33 cellular contexts compared by ENCODE assay signal in genomic region chr19:32150605-32151004, GRCh38.
"Had no signal": no experiment of that assay in that cellular context is flagged by ENCODE, and none has a peak within 500 bp of the region (broad histone marks: within the 10 kb centered on the region; RNA-seq: fewer than 3 reads in every experiment).

No MANE protein-coding gene starts in this region.

- H3K4me3 ChIP-seq: adrenal gland, ascending aorta, body of pancreas, breast epithelium, cardiac muscle cell had no signal

- H3K4me1 ChIP-seq: adrenal gland, ascending aorta, body of pancreas, breast epithelium had no signal

- FAIRE-seq: astrocyte, bronchial epithelial cell, colon had no signal

- H3K36me3 ChIP-seq: adrenal gland, ascending aorta, brain microvascular endothelial cell, breast epithelium, cardiac muscle cell had no signal

- H3K9me3 ChIP-seq: adrenal gland had no signal

- ATAC-seq: activated naive CD4-positive, alpha-beta T cell treated with anti-CD3 and anti-CD28 coated beads, Interleukin-2, amount 50 U/mL, for 72 hours; activated naive CD8-positive, alpha-beta T cell treated with anti-CD3 and anti-CD28 coated beads, Interleukin-2, amount 50 U/mL, for 24 hours; activated T-cell treated with anti-CD3 and anti-CD28 coated beads, Interleukin-2, amount 50 U/mL, for 4 hours; activated T-cell treated with anti-CD3 and anti-CD28 coated beads, Interleukin-2, amount 50 U/mL, for 72 hours; activated T-helper 17 cell treated with anti-CD3 and anti-CD28 coated beads, Interleukin-2, amount 50 U/mL, for 72 hours; body of pancreas had no signal

- DNase-seq: activated effector memory CD4-positive, alpha-beta T cell treated with anti-CD3 and anti-CD28 coated beads, Interleukin-2, amount 50 U/mL, for 16 hours; activated effector memory CD4-positive, alpha-beta T cell treated with Interleukin-2 at 50 U/mL for 16 hours; activated gamma-delta T cell; activated gamma-delta T cell treated with Interleukin-2 at 50 U/mL for 16 hours; activated naive CD4-positive, alpha-beta T cell; activated naive CD4-positive, alpha-beta T cell treated with anti-CD3 and anti-CD28 coated beads for 36 hours; activated naive CD4-positive, alpha-beta T cell treated with anti-CD3 and anti-CD28 coated beads, Interleukin-2, amount 10 ng/mL, durations not matched to agents 7 days and 5 days; activated naive CD4-positive, alpha-beta T cell treated with anti-CD3 and anti-CD28 coated beads, Interleukin-2, amount 50 U/mL, for 16 hours; activated naive CD4-positive, alpha-beta T cell treated with Interleukin-2 at 50 U/mL for 16 hours; activated naive CD8-positive, alpha-beta T cell treated with anti-CD3 and anti-CD28 coated beads for 36 hours; activated naive CD8-positive, alpha-beta T cell treated with anti-CD3 and anti-CD28 coated beads, Interleukin-2, amount 10 ng/mL, durations not matched to agents 7 days and 5 days; activated naive CD8-positive, alpha-beta T cell treated with anti-CD3 and anti-CD28 coated beads, Interleukin-2, amount 50 U/mL, for 24 hours; activated T-cell treated with anti-CD3 and anti-CD28 coated beads, Interleukin-2, amount 50 U/mL, for 4 hours; activated T-cell treated with anti-CD3 and anti-CD28 coated beads, Interleukin-2, amount 50 U/mL, for 48 hours; activated T-cell treated with anti-CD3 and anti-CD28 coated beads, Interleukin-2, amount 50 U/mL, for 72 hours; adrenal gland; amniotic stem cell; amygdala; anterior cingulate cortex; aorta; body of pancreas; brain microvascular endothelial cell; caudate nucleus; central memory CD4-positive, alpha-beta T cell; cerebellar nuclear complex had no signal

- H3K27me3 ChIP-seq: adrenal gland, ascending aorta, body of pancreas, brain microvascular endothelial cell, breast epithelium, cardiac muscle cell had no signal

- H3K27ac ChIP-seq: adrenal gland, ascending aorta, body of pancreas, brain microvascular endothelial cell, breast epithelium, cardiac muscle cell had no signal
